Comparison of ENCODE assay signal across 4 cellular contexts in genomic region chr1:11179749-11180148, GRCh38. TPM values are rescaled to one million over a fixed set of nuclear protein-coding genes. Genes with fewer than 3 reads are reported as not detected.
"Had no signal": no experiment of that assay in that cellular context is flagged by ENCODE, and none has a peak within 500 bp of the region (broad histone marks: within the 10 kb centered on the region; RNA-seq: fewer than 3 reads in every experiment).

No MANE protein-coding gene starts in this region.

RNA-seq across cellular contexts. Expression of gene ANGPTL7, which starts 9.4 kb away (rescaled TPM):
- total RNA-seq: epithelial cell of proximal tubule, progenitor cell of endocrine pancreas, right lobe of liver, T-helper 17 cell had no signal
